Comparison of ENCODE assay signal across 17 cellular contexts in the genomic region with DNA sequence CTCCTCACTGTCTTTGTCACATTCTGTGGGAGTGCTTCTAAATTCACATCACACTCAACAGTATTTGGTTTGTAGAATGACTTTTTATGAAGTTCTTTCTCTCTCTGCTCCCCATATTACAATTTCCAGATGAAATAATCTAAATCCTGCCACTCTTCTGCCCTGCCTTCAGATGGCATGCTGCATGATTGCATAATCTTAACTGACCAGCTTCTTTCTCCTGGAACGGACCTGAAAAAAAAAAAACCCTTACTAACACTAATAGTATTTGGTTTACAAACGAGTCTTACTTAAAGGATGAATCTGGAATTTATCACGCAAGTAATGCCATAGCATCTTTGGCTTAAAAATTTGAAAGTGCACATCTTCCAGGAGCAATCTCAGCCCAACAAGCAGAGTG.
DNase-seq lines count a peak whose midpoint lies in the region; ATAC-seq, FAIRE-seq and TF ChIP-seq lines count a peak whose summit lies in the region.
"Had no signal": no experiment of that assay in that cellular context is flagged by ENCODE, and none has a peak within 500 bp of the region (broad histone marks: within the 10 kb centered on the region; RNA-seq: fewer than 3 reads in every experiment).

No MANE protein-coding gene starts in this region.

- DNase-seq in GM18507 (ENCODE audit: extremely low spot score, insufficient read length, low read depth) (no peak), smooth muscle cell (lab: John Stamatoyannopoulos, UW; ENCODE audit: unreplicated experiment) (no peak), SW 1271 (lab: John Stamatoyannopoulos, UW) (no peak), heart left ventricle (no peak)
- DNase-seq: Calu3; CD8-positive, alpha-beta T cell; DMS79 treated with DMSO at 0.1 percent for 48 hours; GF-D8; HCEC 1CT; IMR-90 had no signal

- no peaks in the 10 kb centered on the region for H3K27me3 Mint-ChIP-seq in nephron (ENCODE audit: low read depth)

- intact Hi-C loops in heart left ventricle (cut with DNase I): no loop called here

- no peak for TF ChIP-seq EP300 in Ishikawa (IDR thresholded peaks at IDR 0.05; ENCODE audit: borderline replicate concordance)

- H3K36me3 Mint-ChIP-seq in nephron (ENCODE audit: low read depth): no peaks in the 10 kb centered on the region
- H3K36me3 Mint-ChIP-seq: CD8-positive, alpha-beta T cell had no signal

- peaks cover 17% of the 10 kb centered on the region for H3K4me1 Mint-ChIP-seq in nephron

- H3K4me3 Mint-ChIP-seq in nephron: no peak overlapping the region
- H3K4me3 Mint-ChIP-seq: B cell; CD8-positive, alpha-beta T cell had no signal

- no peak for ATAC-seq in heart left ventricle
- ATAC-seq: CD8-positive, alpha-beta T cell had no signal

- no peak overlapping the region for H2AFZ ChIP-seq in smooth muscle cell (ENCODE audit: low read depth)

- TF ChIP-seq RAD21 in Ishikawa (IDR thresholded peaks at IDR 0.05; ENCODE audit: low read depth): no peak

- H3K27ac ChIP-seq in smooth muscle cell (ENCODE audit: low read depth): no peak overlapping the region
- H3K27ac ChIP-seq in heart left ventricle: no peak overlapping the region
- H3K27ac ChIP-seq: BLaER1 treated with 17β-estradiol and CSF1 and Interleukin-3, amounts not matched to agents 10 nM and 100 nM; HL-60 had no signal

- H3K79me2 ChIP-seq in smooth muscle cell (ENCODE audit: low read depth): no peaks in the 10 kb centered on the region

- H3K9me3 Mint-ChIP-seq in nephron: no peaks in the 10 kb centered on the region

- H3K4me3 ChIP-seq in smooth muscle cell (no peak overlapping the region), heart left ventricle (no peak overlapping the region)
- H3K4me3 ChIP-seq: BLaER1 treated with 17β-estradiol and CSF1 and Interleukin-3, amounts not matched to agents 10 nM and 100 nM had no signal

- 22% methylated on average over 3 of the region's 3 CpGs for WGBS in smooth muscle cell (ENCODE audit: low lambda C conversion rate)
- WGBS in heart left ventricle, 4 donors: 73 to 82% (median 75%) methylated on average over 3 of the region's 3 CpGs

- TF ChIP-seq CTCF in nephron (IDR thresholded peaks at IDR 0.05; ENCODE audit: unreplicated experiment in 3 of 3): no peak
- TF ChIP-seq CTCF in smooth muscle cell (IDR thresholded peaks at IDR 0.05; ENCODE audit: borderline replicate concordance, insufficient read depth, poor library complexity, severe bottlenecking): no peak
- TF ChIP-seq CTCF in heart left ventricle (IDR thresholded peaks at IDR 0.05): no peak

- H3K27ac Mint-ChIP-seq in nephron: peak overlapping the region; percentile 15 to 38 (median 16)
- H3K27ac Mint-ChIP-seq: B cell; CD8-positive, alpha-beta T cell had no signal

- H3K27me3 ChIP-seq in smooth muscle cell (ENCODE audit: low read depth) (no peaks in the 10 kb centered on the region), heart left ventricle (no peaks in the 10 kb centered on the region)
- H3K27me3 ChIP-seq: BLaER1 treated with 17β-estradiol and CSF1 and Interleukin-3, amounts not matched to agents 10 nM and 100 nM had no signal

- H3K4me1 ChIP-seq in smooth muscle cell (ENCODE audit: low read depth) (no peaks in the 10 kb centered on the region), heart left ventricle (no peaks in the 10 kb centered on the region)

- no peak for TF ChIP-seq POLR2A in heart left ventricle (IDR thresholded peaks at IDR 0.05)

- H3K9ac ChIP-seq in smooth muscle cell (ENCODE audit: low read depth): no peak overlapping the region
- H3K9ac ChIP-seq: BLaER1 treated with 17β-estradiol and CSF1 and Interleukin-3, amounts not matched to agents 10 nM and 100 nM had no signal

- H3K36me3 ChIP-seq in smooth muscle cell (ENCODE audit: low read depth) (no peaks in the 10 kb centered on the region), heart left ventricle (no peaks in the 10 kb centered on the region)
- H3K36me3 ChIP-seq: BLaER1 treated with 17β-estradiol and CSF1 and Interleukin-3, amounts not matched to agents 10 nM and 100 nM had no signal

- H3K4me2 ChIP-seq in smooth muscle cell: peak overlapping the region; percentile 34
- H3K4me2 ChIP-seq: BLaER1 treated with 17β-estradiol and CSF1 and Interleukin-3, amounts not matched to agents 10 nM and 100 nM had no signal

- no peaks in the 10 kb centered on the region for H3F3A ChIP-seq in smooth muscle cell (ENCODE audit: low read depth)

- H3K9me3 ChIP-seq in smooth muscle cell (replicated peaks; ENCODE audit: low read depth): no peaks in the 10 kb centered on the region
- H3K9me3 ChIP-seq in heart left ventricle: no peaks in the 10 kb centered on the region

- peak; percentile 49 for FAIRE-seq in GM18507 (lab: Jason Lieb, UNC)
- FAIRE-seq: GM19239, H54 had no signal

- no peaks in the 10 kb centered on the region for H4K20me1 ChIP-seq in smooth muscle cell (ENCODE audit: low read depth)
- H4K20me1 ChIP-seq: BLaER1 treated with 17β-estradiol and CSF1 and Interleukin-3, amounts not matched to agents 10 nM and 100 nM had no signal

TF ChIP-seq in Ishikawa, 13 proteins besides CTCF, POLR2A, EP300 and RAD21:
- TF ChIP-seq CEBPB (IDR thresholded peaks at IDR 0.05): peak; percentile 77
- no peak for TF ChIP-seq CREB1 (IDR thresholded peaks at IDR 0.05; ENCODE audit: low read depth)
TF ChIP-seq in Ishikawa: peak in this region for 1.
